ENCODE assay signal across 24 cellular contexts in the genomic region with DNA sequence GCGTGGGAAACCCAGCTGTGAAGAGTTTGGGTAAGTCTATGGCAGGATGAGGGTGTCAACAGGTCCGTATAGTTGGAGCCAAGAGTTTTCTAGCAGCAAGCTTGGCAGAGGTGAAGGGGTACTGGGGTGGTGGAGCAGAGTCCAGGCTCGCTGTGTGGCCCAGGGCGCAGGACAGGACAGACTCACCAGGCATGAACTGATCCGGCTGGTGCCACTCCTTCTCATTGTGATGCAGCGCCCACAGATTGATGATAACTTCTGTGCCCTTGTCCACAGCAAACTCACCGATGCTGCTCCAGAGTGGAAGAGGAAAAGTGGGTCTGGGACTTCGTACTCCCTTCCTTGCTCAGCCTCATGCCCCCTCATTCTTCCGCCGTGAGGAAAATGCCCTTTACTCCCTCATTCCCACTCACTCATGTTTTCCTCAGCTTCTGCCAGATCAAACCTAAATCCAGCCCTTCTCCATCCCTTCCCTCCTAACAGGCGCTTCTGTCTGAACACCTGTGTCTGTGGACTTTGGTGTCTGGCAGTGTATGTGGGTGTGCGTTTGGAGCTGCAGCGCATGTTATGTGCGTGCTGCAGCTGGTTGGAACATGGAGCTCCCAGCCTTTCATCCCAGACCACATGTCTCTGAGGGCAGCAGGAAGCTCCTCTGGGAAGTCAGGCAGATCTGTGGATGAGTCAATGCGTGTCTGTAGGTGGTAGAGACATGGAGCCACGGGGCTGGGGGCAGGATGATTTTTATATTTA. TPM values are rescaled to one million over a fixed set of nuclear protein-coding genes. Genes with fewer than 3 reads are reported as not detected.
A peak's percentile ranks its signal among the peaks of the same experiment; 100 is the strongest.
DNase-seq lines count a peak whose midpoint lies in the region; ATAC-seq and TF ChIP-seq lines count a peak whose summit lies in the region.
"Had no signal": no experiment of that assay in that cellular context is flagged by ENCODE, and none has a peak within 500 bp of the region (broad histone marks: within the 10 kb centered on the region; RNA-seq: fewer than 3 reads in every experiment).

No MANE protein-coding gene starts in this region.

- TF ChIP-seq CTCF in foreskin keratinocyte (conservative IDR thresholded peaks at IDR 0.05) (no peak), RWPE1 (conservative IDR thresholded peaks at IDR 0.05; ENCODE audit: low read depth) (no peak)

- ATAC-seq in foreskin keratinocyte, result peak; percentile 12
- ATAC-seq in HG03139 (IDR thresholded peaks at IDR 0.05; ENCODE audit: unreplicated experiment), result no peak
- ATAC-seq in HG03354 (IDR thresholded peaks at IDR 0.05; ENCODE audit: poor library complexity, severe bottlenecking, unreplicated experiment), result no peak
- no peak for ATAC-seq in HG03097 (IDR thresholded peaks at IDR 0.05; ENCODE audit: low FRiP score, unreplicated experiment)
- ATAC-seq: activated CD8-positive, alpha-beta T cell treated with anti-CD3 and anti-CD28 coated beads for 36 hours; natural killer cell; Panc1; stimulated activated naive CD8-positive, alpha-beta T cell treated with anti-CD3 and anti-CD28 coated beads, Interleukin-15, Interleukin-2, amounts not matched to agents 100 U/mL and 50 U/mL, for 24 hours; T-cell had no signal

- no peak overlapping the region for H3K9ac ChIP-seq in neuronal stem cell (ENCODE audit: low read depth, low read length, poor library complexity)

- CTCF ChIA-PET in RWPE1 (lab: Yijun Ruan, JAX), result interaction anchor here (0.5 to 0.8 kb wide), 4 partner anchors 70 to 296 kb away, joined by 3 to 4 read pairs (median 4); a partner anchor contains a TSS

- H3K4ac ChIP-seq in neuronal stem cell (ENCODE audit: low read length), result no peak overlapping the region

- H2BK12ac ChIP-seq in neuronal stem cell (ENCODE audit: low read length), result no peak overlapping the region

- H3K36me3 ChIP-seq in neuronal stem cell (replicated peaks in 1 of 2; ENCODE audit: control insufficient read depth in 2 of 2, insufficient read depth in 2 of 2, low read length in 2 of 2), result no peaks in the 10 kb centered on the region
- H3K36me3 ChIP-seq: ovary had no signal

- POLR2A ChIA-PET in RWPE1 (lab: Yijun Ruan, JAX; ENCODE audit: low non-redundant PET), result no interaction called here

- no peak overlapping the region for H4K91ac ChIP-seq in neuronal stem cell (ENCODE audit: low read depth, low read length, poor library complexity)

- H2BK120ac ChIP-seq in neuronal stem cell (ENCODE audit: low read depth, low read length), result no peak overlapping the region

- no peaks in the 10 kb centered on the region for H3K27me3 ChIP-seq in foreskin keratinocyte
- H3K27me3 ChIP-seq in neuronal stem cell (ENCODE audit: control insufficient read depth in 3 of 3, insufficient read depth in 3 of 3, low read depth in 1 of 3, low read length in 3 of 3), result peaks cover 0 to 8% (median 0%) of the 10 kb centered on the region in 3 experiments
- H3K27me3 ChIP-seq: ovary had no signal

- H2BK15ac ChIP-seq in neuronal stem cell (ENCODE audit: low read length), result no peak overlapping the region

- no peaks in the 10 kb centered on the region for H3K9me3 ChIP-seq in neuronal stem cell (replicated peaks in 1 of 2; ENCODE audit: control insufficient read depth in 2 of 2, insufficient read depth in 1 of 2, low read depth in 1 of 2, low read length in 2 of 2)
- H3K9me3 ChIP-seq: ovary had no signal

- H3K27ac ChIP-seq in foreskin keratinocyte (no peak overlapping the region), neuronal stem cell (replicated peaks; ENCODE audit: low read length) (no peak overlapping the region), RWPE1 (no peak overlapping the region)
- H3K27ac ChIP-seq: ovary had no signal

- no peak overlapping the region for H2AK5ac ChIP-seq in neuronal stem cell (ENCODE audit: low read depth, low read length)

- H3K4me3 ChIP-seq in neuronal stem cell (ENCODE audit: low read length in 2 of 2), result no peak overlapping the region
- H3K4me3 ChIP-seq: ovary had no signal

- WGBS in neuronal stem cell (ENCODE audit: extremely low coverage in 2 of 2, insufficient read length in 2 of 2, insufficient replicate concordance in 1 of 2), 2 donors, result no CpG with 5 or more reads among the region's 16 CpGs

- DNase-seq in GM03348 (ENCODE audit: low spot score), result peak; percentile 70
- DNase-seq in NCI-H69 (lab: John Stamatoyannopoulos, UW), result peak; percentile 8
- peak in 1 of 2 donors; percentile 40 for DNase-seq in foreskin keratinocyte
- no peak for DNase-seq in neuronal stem cell (ENCODE audit: low spot score)
- no peak for DNase-seq in RWPE1 (ENCODE audit: low spot score)
- DNase-seq: activated CD4-positive, alpha-beta T cell treated with anti-CD3 and anti-CD28 coated beads for 1 hour; activated CD8-positive, alpha-beta T cell treated with anti-CD3 and anti-CD28 coated beads for 36 hours; activated effector memory CD4-positive, alpha-beta T cell treated with anti-CD3 and anti-CD28 coated beads, Interleukin-2, amount 50 U/mL, for 16 hours; activated T-cell treated with anti-CD3 and anti-CD28 coated beads for 4 hours; hippocampal formation; midbrain; natural killer cell; NCI-H2081 treated with DMSO at 0.1 percent for 48 hours; NCI-H510A; stimulated activated naive CD8-positive, alpha-beta T cell treated with anti-CD3 and anti-CD28 coated beads, Interleukin-15, Interleukin-2, amounts not matched to agents 100 U/mL and 50 U/mL, for 24 hours; T-cell had no signal

- H2AFZ ChIP-seq in neuronal stem cell (ENCODE audit: low read length), result peak overlapping the region; percentile 30

- no peak overlapping the region for H3K14ac ChIP-seq in neuronal stem cell (ENCODE audit: low read length)

- H4K8ac ChIP-seq in neuronal stem cell (ENCODE audit: low read depth, low read length), result no peak overlapping the region

- no peak overlapping the region for H3K18ac ChIP-seq in neuronal stem cell (ENCODE audit: low read length)

- no peak overlapping the region for H3K4me2 ChIP-seq in neuronal stem cell (ENCODE audit: insufficient read depth, low read length, poor library complexity, severe bottlenecking)

- H3K79me1 ChIP-seq in neuronal stem cell (ENCODE audit: low read depth, low read length), result no peaks in the 10 kb centered on the region

- H3K4me1 ChIP-seq in foreskin keratinocyte, result no peaks in the 10 kb centered on the region
- no peaks in the 10 kb centered on the region for H3K4me1 ChIP-seq in neuronal stem cell (ENCODE audit: control insufficient read depth in 2 of 2, insufficient read depth in 1 of 2, low read depth in 1 of 2, low read length in 2 of 2)

- no peak overlapping the region for H2BK5ac ChIP-seq in neuronal stem cell (ENCODE audit: low read length)

- no peak overlapping the region for H3K23ac ChIP-seq in neuronal stem cell (ENCODE audit: low read depth, low read length, poor library complexity)

RNA-seq across cellular contexts. Expression of a gene that starts 5.7 kb away (rescaled TPM):
- total RNA-seq in foreskin keratinocyte, result not detected in 2 replicates
- not detected in 2 replicates for polyA plus RNA-seq in foreskin keratinocyte
- not detected for polyA plus RNA-seq in neuronal stem cell (2013, experiment 1 of 2)
- polyA plus RNA-seq in neuronal stem cell (2013, experiment 2 of 2), result not detected
- total RNA-seq: activated CD8-positive, alpha-beta T cell treated with anti-CD3 and anti-CD28 coated beads for 36 hours; chondrocyte; frontal cortex; natural killer cell had no signal
- polyA plus RNA-seq: AG04450 had no signal

RNA-seq across cellular contexts. Expression of a gene that starts 22.6 kb away (rescaled TPM):
- total RNA-seq in foreskin keratinocyte, result 7.3 and 8.4 TPM in 2 replicates
- polyA plus RNA-seq in foreskin keratinocyte, result 7.4 and 8.9 TPM in 2 replicates
- polyA plus RNA-seq in neuronal stem cell (2013, experiment 1 of 2), result 10.3 TPM
- polyA plus RNA-seq in neuronal stem cell (2013, experiment 2 of 2), result 11.4 TPM

RNA-seq across cellular contexts. Expression of a gene that starts 37.8 kb away (rescaled TPM):
- 4.4 and 6.4 TPM in 2 replicates for total RNA-seq in foreskin keratinocyte
- 4.0 and 7.9 TPM in 2 replicates for polyA plus RNA-seq in foreskin keratinocyte
- 27.0 TPM for polyA plus RNA-seq in neuronal stem cell (2013, experiment 1 of 2)
- 27.9 TPM for polyA plus RNA-seq in neuronal stem cell (2013, experiment 2 of 2)

Comparison
In these comparisons a context has a peak if more than half of its experiments do, and no peak if none do; other contexts are left out.
1. DNase-seq: peak in GM03348 (single experiment) and NCI-H69 (single experiment); none in neuronal stem cell (single experiment) and RWPE1 (single experiment).